8 cellular contexts compared by ENCODE assay signal in genomic region chr3:108552267-108553159, GRCh38.
DNase-seq lines count a peak whose midpoint lies in the region; ATAC-seq and TF ChIP-seq lines count a peak whose summit lies in the region.

No MANE protein-coding gene starts in this region.

- H3K27ac Mint-ChIP-seq in nephron progenitor cell, result no peak overlapping the region

- CTCF ChIA-PET in RWPE1 (lab: Yijun Ruan, JAX), result interaction anchor here (0.5 to 1.2 kb wide), 6 partner anchors 9 to 315 kb away, joined by 3 to 8 read pairs (median 3); no protein-coding TSS in a partner anchor

- H3K27me3 Mint-ChIP-seq in nephron progenitor cell (ENCODE audit: low read depth, poor library complexity), result no peaks in the 10 kb centered on the region

- no peak overlapping the region for H3K4me3 Mint-ChIP-seq in nephron progenitor cell

- H3K4me3 ChIP-seq in AG10803 (ENCODE audit: low read length), result no peak overlapping the region

- ATAC-seq in GM18519 (IDR thresholded peaks at IDR 0.05; ENCODE audit: low FRiP score, unreplicated experiment), result peak; percentile 59

- H3K9me3 Mint-ChIP-seq in nephron progenitor cell, result no peaks in the 10 kb centered on the region

- TF ChIP-seq POLR2A in erythroblast (IDR thresholded peaks at IDR 0.05; ENCODE audit: low read length), result no peak

- TF ChIP-seq CTCF in AG10803 (conservative IDR thresholded peaks at IDR 0.05; ENCODE audit: low read length), result peak; percentile 58
- peak; percentile 57; the same call in 1 of the 2 replicates for TF ChIP-seq CTCF in LNCAP (IDR thresholded peaks at IDR 0.05)
- peak; percentile 46 for TF ChIP-seq CTCF in RWPE1 (conservative IDR thresholded peaks at IDR 0.05; ENCODE audit: low read depth)
- peak; percentile 50 for TF ChIP-seq CTCF in nephron progenitor cell (IDR thresholded peaks at IDR 0.05)

- no peaks in the 10 kb centered on the region for H3K4me1 Mint-ChIP-seq in nephron progenitor cell

- H3K27ac ChIP-seq in RWPE1, result no peak overlapping the region

- POLR2A ChIA-PET in RWPE1 (lab: Yijun Ruan, JAX; ENCODE audit: low non-redundant PET), result interaction anchor here (0.7 kb wide), 1 partner anchor 1163 kb away, joined by 3 read pairs; no protein-coding TSS in a partner anchor

- DNase-seq in AG10803 (ENCODE audit: low read depth) (peak; percentile 51), RWPE1 (ENCODE audit: low spot score) (peak; percentile 13), erythroblast (lab: John Stamatoyannopoulos, UW) (peak; percentile 37 to 61), nephron progenitor cell (no peak), GM19238 (ENCODE audit: insufficient read length, low spot score) (no peak)
- DNase-seq in stimulated activated CD4-positive, alpha-beta T cell treated with anti-CD3 and anti-CD28 coated beads, Interleukin-4, amount 100 ng/mL, for 1 hour, result no peak

- H3K36me3 Mint-ChIP-seq in nephron progenitor cell (ENCODE audit: low read depth), result peaks cover 5% of the 10 kb centered on the region

Comparison
In these comparisons a context has a peak if more than half of its experiments do, and no peak if none do; other contexts are left out.
1. DNase-seq: peak in AG10803 (single experiment), RWPE1 (single experiment) and erythroblast (2 of 2); none in nephron progenitor cell (single experiment), GM19238 (single experiment) and stimulated activated CD4-positive, alpha-beta T cell treated with anti-CD3 and anti-CD28 coated beads, Interleukin-4, amount 100 ng/mL, for 1 hour (single experiment).
2. Peak in every context shown above with its lines, with median percentiles within 50 percentile points of each other: CTCF ChIP-seq.